16 cellular contexts compared by ENCODE assay signal in genomic region chr5:134549714-134550113, GRCh38. TPM values are rescaled to one million over a fixed set of nuclear protein-coding genes. Genes with fewer than 3 reads are reported as not detected.
DNase-seq lines count a peak whose midpoint lies in the region; TF ChIP-seq lines count a peak whose summit lies in the region.
"Had no signal": no experiment of that assay in that cellular context is flagged by ENCODE, and none has a peak within 500 bp of the region (broad histone marks: within the 10 kb centered on the region; RNA-seq: fewer than 3 reads in every experiment).

No MANE protein-coding gene starts in this region.

- H3K36me3 ChIP-seq in MG63, result peaks cover 50% of the 10 kb centered on the region
- no peaks in the 10 kb centered on the region for H3K36me3 ChIP-seq in brain microvascular endothelial cell (replicated peaks)
- H3K36me3 ChIP-seq in spleen, result peaks cover 4 to 99% (median 27%) of the 10 kb centered on the region in 6 donors

- 46 to 77% (median 62%) methylated on average over 3 of the region's 3 CpGs for WGBS in spleen, 5 donors

- H3K4me1 ChIP-seq in spleen, result peaks cover 49 to 100% (median 87%) of the 10 kb centered on the region in 6 donors

- intact Hi-C loops in spleen (cut with DNase I; ENCODE audit: low total_unique reads), result no loop called here

- H3K27me3 Mint-ChIP-seq in activated T-cell treated with anti-CD3 and anti-CD28 coated beads, Interleukin-2, amount 50 U/mL, for 24 hours, result no peaks in the 10 kb centered on the region
- H3K27me3 Mint-ChIP-seq: dendritic cell treated with granulocyte-macrophage colony-stimulating factor and Interleukin-4, amounts not matched to agents 40 ng/mL and 50 ng/mL, for 4 days had no signal

- no peaks in the 10 kb centered on the region for H3K27me3 ChIP-seq in MG63
- H3K27me3 ChIP-seq in brain microvascular endothelial cell (replicated peaks), result no peaks in the 10 kb centered on the region
- H3K27me3 ChIP-seq in spleen (replicated peaks in 1 of 7), result no peaks in the 10 kb centered on the region
- H3K27me3 ChIP-seq: testis had no signal

- in situ Hi-C loops in brain microvascular endothelial cell (cut with HindIII; ENCODE audit: low pct_ligation_motif_present, low sequenced_read_pairs), result no loop called here

- H3K27ac Mint-ChIP-seq in activated T-cell treated with anti-CD3 and anti-CD28 coated beads, Interleukin-2, amount 50 U/mL, for 24 hours, result peak overlapping the region; percentile 90
- H3K27ac Mint-ChIP-seq: dendritic cell treated with granulocyte-macrophage colony-stimulating factor and Interleukin-4, amounts not matched to agents 40 ng/mL and 50 ng/mL, for 4 days; mesothelial cell of epicardium had no signal

- H3K27ac ChIP-seq in brain microvascular endothelial cell (no peak overlapping the region), spleen (peak overlapping the region in 5 of 8 donors; percentile 13 to 77 (median 47))
- H3K27ac ChIP-seq: psoas muscle, testis had no signal

- no peak overlapping the region for H3K4me3 Mint-ChIP-seq in activated T-cell treated with anti-CD3 and anti-CD28 coated beads, Interleukin-2, amount 50 U/mL, for 24 hours
- H3K4me3 Mint-ChIP-seq: dendritic cell treated with granulocyte-macrophage colony-stimulating factor and Interleukin-4, amounts not matched to agents 40 ng/mL and 50 ng/mL, for 4 days; mesothelial cell of epicardium had no signal

- peaks cover 89% of the 10 kb centered on the region for H3K36me3 Mint-ChIP-seq in activated T-cell treated with anti-CD3 and anti-CD28 coated beads, Interleukin-2, amount 50 U/mL, for 24 hours (ENCODE audit: low read depth)

- no peak overlapping the region for H3K4me3 ChIP-seq in MG63
- no peak overlapping the region for H3K4me3 ChIP-seq in brain microvascular endothelial cell (ENCODE audit: low read depth, low read length)
- H3K4me3 ChIP-seq in spleen, result no peak overlapping the region
- H3K4me3 ChIP-seq: psoas muscle, testis had no signal

- TF ChIP-seq POLR2A in spleen (IDR thresholded peaks at IDR 0.05), result no peak

- H3K9me3 Mint-ChIP-seq in activated T-cell treated with anti-CD3 and anti-CD28 coated beads, Interleukin-2, amount 50 U/mL, for 24 hours, result no peaks in the 10 kb centered on the region
- H3K9me3 Mint-ChIP-seq: dendritic cell treated with granulocyte-macrophage colony-stimulating factor and Interleukin-4, amounts not matched to agents 40 ng/mL and 50 ng/mL, for 4 days; mesothelial cell of epicardium had no signal

- peaks cover 70% of the 10 kb centered on the region for H3K4me1 Mint-ChIP-seq in activated T-cell treated with anti-CD3 and anti-CD28 coated beads, Interleukin-2, amount 50 U/mL, for 24 hours (ENCODE audit: low read depth)

- DNase-seq in activated T-cell treated with anti-CD3 and anti-CD28 coated beads, Interleukin-2, amount 50 U/mL, for 24 hours, result no peak
- DNase-seq in activated T-cell treated with anti-CD3 and anti-CD28 coated beads, Interleukin-2, amount 50 U/mL, for 1 hour, result no peak
- peak; percentile 93 for DNase-seq in MG63
- DNase-seq in brain microvascular endothelial cell, result peak; percentile 46
- DNase-seq in spleen, result no peak
- no peak for DNase-seq in DMS114 treated with DMSO at 0.1 percent for 48 hours (lab: John Stamatoyannopoulos, UW; ENCODE audit: unreplicated experiment)
- no peak for DNase-seq in stimulated activated naive CD4-positive, alpha-beta T cell treated with Interleukin-2 at 50 U/mL for 16 hours (lab: John Stamatoyannopoulos, UW)
- DNase-seq in kidney glomerular epithelial cell (lab: John Stamatoyannopoulos, UW), result no peak
- DNase-seq: ACHN; hypothalamus; NCI-H1930; psoas muscle; stimulated activated CD4-positive, alpha-beta T cell treated with anti-CD3 and anti-CD28 coated beads, Interleukin-4, amount 100 ng/mL, for 4 hours; testis had no signal

- TF ChIP-seq CTCF in brain microvascular endothelial cell (IDR thresholded peaks at IDR 0.05; ENCODE audit: low read depth, low read length, missing control alignments) (no peak), spleen (IDR thresholded peaks at IDR 0.05 in 8 of 11, conservative IDR thresholded peaks at IDR 0.05 in 3 of 11) (no peak)

- H3K9me3 ChIP-seq in MG63 (no peaks in the 10 kb centered on the region), spleen (no peaks in the 10 kb centered on the region)
- H3K9me3 ChIP-seq: psoas muscle, testis had no signal

RNA-seq across cellular contexts. Expression of gene JADE2, which starts 24.2 kb away (rescaled TPM):
- total RNA-seq in MG63 (2014; rRNA removed; shearing (Covaris generic); ENCODE audit: low replicate concordance), result 42.0 and 47.4 TPM in 2 replicates
- total RNA-seq in spleen, result 100 to 1,000 TPM in 3 of 7 donors, 10 to 100 TPM in 4; 85.9 to 131 (median 95.9) TPM
- 10 to 100 TPM; 12.3 to 30.8 (median 14.8) TPM for polyA plus RNA-seq in spleen

Comparison
In these comparisons a context has a peak if more than half of its experiments do, and no peak if none do; other contexts are left out.
1. DNase-seq: peak in MG63 (single experiment) and brain microvascular endothelial cell (single experiment); none in activated T-cell treated with anti-CD3 and anti-CD28 coated beads, Interleukin-2, amount 50 U/mL, for 24 hours (single experiment), activated T-cell treated with anti-CD3 and anti-CD28 coated beads, Interleukin-2, amount 50 U/mL, for 1 hour (single experiment), spleen (single experiment), DMS114 treated with DMSO at 0.1 percent for 48 hours (single experiment), stimulated activated naive CD4-positive, alpha-beta T cell treated with Interleukin-2 at 50 U/mL for 16 hours (single experiment) and kidney glomerular epithelial cell (single experiment).